11 cellular contexts compared by ENCODE assay signal in genomic region chr6:8080338-8081151, GRCh38. TPM values are rescaled to one million over a fixed set of nuclear protein-coding genes. Genes with fewer than 3 reads are reported as not detected.
DNase-seq lines count a peak whose midpoint lies in the region; FAIRE-seq and TF ChIP-seq lines count a peak whose summit lies in the region.
"Had no signal": no experiment of that assay in that cellular context is flagged by ENCODE, and none has a peak within 500 bp of the region (broad histone marks: within the 10 kb centered on the region; RNA-seq: fewer than 3 reads in every experiment).

No MANE protein-coding gene starts in this region.

- DNase-seq in A673 (ENCODE audit: low spot score) (peak; percentile 24), HS-5 (ENCODE audit: low read depth) (peak; percentile 61), amniotic epithelial cell (ENCODE audit: low read depth) (peak; percentile 71), kidney (no peak), NK-92 (lab: John Stamatoyannopoulos, UW; ENCODE audit: unreplicated experiment) (no peak), dorsolateral prefrontal cortex (no peak), NCI-H2107 treated with DMSO at 0.1 percent for 48 hours (lab: John Stamatoyannopoulos, UW; ENCODE audit: unreplicated experiment) (no peak), NCI-H2227 treated with DMSO at 0.1 percent for 48 hours (lab: John Stamatoyannopoulos, UW) (no peak)
- DNase-seq: hippocampal formation; naive thymus-derived CD8-positive, alpha-beta T cell; NCI-H1105 had no signal

- CTCF ChIA-PET in A673 (lab: Charles Lee) = no interaction called here

- H3K27me3 ChIP-seq in A673 (replicated peaks; ENCODE audit: insufficient read depth, low read depth, low read length, poor library complexity) (no peaks in the 10 kb centered on the region), dorsolateral prefrontal cortex (no peaks in the 10 kb centered on the region)

- intact Hi-C loops in A673 (cut with micrococcal nuclease; ENCODE audit: unreplicated experiment) (no loop called here), kidney (cut with DNase I) (no loop called here), dorsolateral prefrontal cortex (cut with DNase I) (no loop called here)

- H3K9me3 ChIP-seq in A673 (ENCODE audit: low read depth, low read length, poor library complexity, severe bottlenecking) = no peaks in the 10 kb centered on the region
- H3K9me3 ChIP-seq in kidney (ENCODE audit: control insufficient read depth in 1 of 2, low read length in 2 of 2) = no peaks in the 10 kb centered on the region

- H3K4me3 ChIP-seq in A673 (ENCODE audit: low read depth, low read length, poor library complexity, severe bottlenecking) (no peak overlapping the region), kidney (ENCODE audit: low read length in 2 of 2) (no peak overlapping the region), dorsolateral prefrontal cortex (no peak overlapping the region)

- H3K27ac ChIP-seq in A673 (ENCODE audit: low read depth, low read length, poor library complexity, severe bottlenecking) (no peak overlapping the region), kidney (ENCODE audit: low read depth in 2 of 2, low read length in 2 of 2) (peak overlapping the region; percentile 72 to 84), dorsolateral prefrontal cortex (no peak overlapping the region)

- POLR2A ChIA-PET in A673 (lab: Charles Lee; ENCODE audit: low non-redundant PET) = no interaction called here

- H3K4me1 ChIP-seq in A673 (ENCODE audit: insufficient read depth, low read length, poor library complexity, severe bottlenecking) (peaks cover 39% of the 10 kb centered on the region), kidney (ENCODE audit: control insufficient read depth in 1 of 2, insufficient read depth in 1 of 2, low read depth in 1 of 2, low read length in 2 of 2) (peaks cover 16 to 37% of the 10 kb centered on the region in 2 donors)

- H3K36me3 ChIP-seq in A673 (ENCODE audit: insufficient read depth, low read length, poor library complexity, severe bottlenecking) = peaks cover 17% of the 10 kb centered on the region
- no peaks in the 10 kb centered on the region for H3K36me3 ChIP-seq in kidney (ENCODE audit: control insufficient read depth in 1 of 2, insufficient read depth in 2 of 2, low read length in 2 of 2)

- no peak overlapping the region for H3K9ac ChIP-seq in kidney (ENCODE audit: low read length in 2 of 2)

- TF ChIP-seq CTCF in A673 (conservative IDR thresholded peaks at IDR 0.05; ENCODE audit: low read depth, low read length) = no peak
- no peak for TF ChIP-seq CTCF in kidney (IDR thresholded peaks at IDR 0.05; ENCODE audit: borderline replicate concordance, extremely low read depth, insufficient read depth)
- TF ChIP-seq CTCF in dorsolateral prefrontal cortex (IDR thresholded peaks at IDR 0.05 in 54 of 56, conservative IDR thresholded peaks at IDR 0.05 in 2 of 56; ENCODE audit: low read depth in 1 of 56, partially characterized antibody in 56 of 56) = no peak

- BruUV-seq in A673 (replicated peaks; lab: Mats Ljungman, UMichigan) = no TSS peak

- FAIRE-seq in kidney (lab: Jason Lieb, UNC) = no peak

RNA-seq across cellular contexts. Expression of gene BLOC1S5, which starts 16.4 kb away (rescaled TPM):
- 21.8 and 22.6 TPM in 2 replicates for total RNA-seq in A673 (2021)
- 27.6 TPM for total RNA-seq in kidney
- 20.2 TPM for polyA plus RNA-seq in kidney (ENCODE audit: insufficient read depth, low read depth, low replicate concordance)
- total RNA-seq in dorsolateral prefrontal cortex = 10 to 100 TPM in 40 of 120 experiments, 1 to 10 TPM in 80; 5.4 to 16.1 (median 9.1) TPM

RNA-seq across cellular contexts. Expression of gene EEF1E1, which starts 21.8 kb away (rescaled TPM):
- 124 and 147 TPM in 2 replicates for total RNA-seq in A673 (2021)
- 35.4 TPM for total RNA-seq in kidney
- 59.3 TPM for polyA plus RNA-seq in kidney (ENCODE audit: insufficient read depth, low read depth, low replicate concordance)
- total RNA-seq in dorsolateral prefrontal cortex = 10 to 100 TPM; 10.6 to 36.7 (median 24.2) TPM

Comparison
In these comparisons a context has a peak if more than half of its experiments do, and no peak if none do; other contexts are left out.
1. DNase-seq: peak in A673 (single experiment), HS-5 (single experiment) and amniotic epithelial cell (single experiment); none in kidney (single experiment), NK-92 (single experiment), dorsolateral prefrontal cortex (0 of 10), NCI-H2107 treated with DMSO at 0.1 percent for 48 hours (single experiment) and NCI-H2227 treated with DMSO at 0.1 percent for 48 hours (single experiment).
2. H3K27ac ChIP-seq: peak in kidney (2 of 2); none in A673 (single experiment) and dorsolateral prefrontal cortex (0 of 59).